ENCODE assay signal across 18 cellular contexts in the genomic region with DNA sequence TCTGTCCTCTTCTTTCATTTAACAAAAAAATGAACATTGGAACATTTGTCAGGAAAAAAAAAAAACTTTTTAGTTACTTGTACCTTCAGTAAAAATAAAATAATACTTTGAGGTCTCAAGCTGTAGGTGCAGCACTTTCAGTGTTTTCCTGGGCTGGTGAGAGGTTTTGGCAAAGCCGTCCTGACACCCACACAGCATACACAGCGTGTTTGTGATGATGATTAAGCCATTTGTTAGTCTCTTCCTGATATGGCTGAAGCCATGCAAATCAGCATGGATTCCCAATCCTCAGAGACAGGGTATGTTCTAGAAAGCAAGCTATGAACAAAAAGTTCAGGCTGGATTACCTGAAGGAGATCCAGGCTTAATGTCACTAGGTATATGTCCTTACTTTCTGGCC.
"Had no signal": no experiment of that assay in that cellular context is flagged by ENCODE, and none has a peak within 500 bp of the region (broad histone marks: within the 10 kb centered on the region; RNA-seq: fewer than 3 reads in every experiment).

No MANE protein-coding gene starts in this region.

- H3K36me3 Mint-ChIP-seq: brain; stimulated activated effector memory CD8-positive, alpha-beta T cell treated with anti-CD3 and anti-CD28 coated beads, Interleukin-12 subunit alpha, Interleukin-12 subunit beta, amount 100 ng/mL, for 72 hours had no signal

- H3K4me3 Mint-ChIP-seq: activated B cell treated with CpG ODN at 0.5 μM for 24 hours; activated CD4-positive, alpha-beta T cell treated with anti-CD3 and anti-CD28 coated beads, Interleukin-2, amount 10 ng/mL, durations not matched to agents 7 days and 5 days; stimulated activated effector memory CD8-positive, alpha-beta T cell treated with anti-CD3 and anti-CD28 coated beads, Interleukin-12 subunit alpha, Interleukin-12 subunit beta, amount 100 ng/mL, for 72 hours had no signal

- H3K4me1 Mint-ChIP-seq: activated B cell treated with CpG ODN at 0.5 μM for 24 hours; activated CD4-positive, alpha-beta T cell treated with anti-CD3 and anti-CD28 coated beads, Interleukin-2, amount 10 ng/mL, durations not matched to agents 7 days and 5 days; stimulated activated effector memory CD8-positive, alpha-beta T cell treated with anti-CD3 and anti-CD28 coated beads, Interleukin-12 subunit alpha, Interleukin-12 subunit beta, amount 100 ng/mL, for 72 hours had no signal

- H3K9me3 ChIP-seq: adrenal gland, esophagus squamous epithelium, heart right ventricle, transverse colon had no signal

- H3K9me3 Mint-ChIP-seq: activated B cell treated with CpG ODN at 0.5 μM for 24 hours; activated CD4-positive, alpha-beta T cell treated with anti-CD3 and anti-CD28 coated beads, Interleukin-2, amount 10 ng/mL, durations not matched to agents 7 days and 5 days; brain; stimulated activated effector memory CD8-positive, alpha-beta T cell treated with anti-CD3 and anti-CD28 coated beads, Interleukin-12 subunit alpha, Interleukin-12 subunit beta, amount 100 ng/mL, for 72 hours had no signal

- DNase-seq: activated B cell treated with CpG ODN at 0.5 μM for 24 hours; activated CD4-positive, alpha-beta T cell treated with anti-CD3 and anti-CD28 coated beads, Interleukin-2, amount 10 ng/mL, durations not matched to agents 7 days and 5 days; activated naive CD4-positive, alpha-beta T cell treated with anti-CD3 and anti-CD28 coated beads, Interleukin-2, amount 50 U/mL, for 16 hours; activated T-cell treated with anti-CD3 and anti-CD28 coated beads, Interleukin-2, amount 50 U/mL, for 1 hour; adrenal gland; dorsolateral prefrontal cortex; esophagus squamous epithelium; heart right ventricle; left ventricle myocardium superior; right cardiac atrium; T-helper 2 cell; transverse colon had no signal

- H3K4me3 ChIP-seq: adrenal gland, esophagus squamous epithelium, transverse colon had no signal

- H3K36me3 ChIP-seq: adrenal gland, esophagus squamous epithelium, heart right ventricle, transverse colon had no signal

- H3K27ac ChIP-seq: adrenal gland, esophagus squamous epithelium, heart right ventricle, transverse colon had no signal

- H3K4me1 ChIP-seq: adrenal gland had no signal

- FAIRE-seq: endometrium, frontal cortex, TTC549 had no signal

- H3K27me3 Mint-ChIP-seq: activated B cell treated with CpG ODN at 0.5 μM for 24 hours; activated CD4-positive, alpha-beta T cell treated with anti-CD3 and anti-CD28 coated beads, Interleukin-2, amount 10 ng/mL, durations not matched to agents 7 days and 5 days had no signal

- ATAC-seq: stimulated activated effector memory CD8-positive, alpha-beta T cell treated with anti-CD3 and anti-CD28 coated beads, Interleukin-12 subunit alpha, Interleukin-12 subunit beta, amount 100 ng/mL, for 72 hours had no signal

- H3K27ac Mint-ChIP-seq: activated B cell treated with CpG ODN at 0.5 μM for 24 hours; activated CD4-positive, alpha-beta T cell treated with anti-CD3 and anti-CD28 coated beads, Interleukin-2, amount 10 ng/mL, durations not matched to agents 7 days and 5 days; progenitor cell of endocrine pancreas; stimulated activated effector memory CD8-positive, alpha-beta T cell treated with anti-CD3 and anti-CD28 coated beads, Interleukin-12 subunit alpha, Interleukin-12 subunit beta, amount 100 ng/mL, for 72 hours had no signal

- H3K27me3 ChIP-seq: adrenal gland, esophagus squamous epithelium, transverse colon had no signal
